ENCODE assay signal across 19 cellular contexts in genomic region chr6:121873595-121873994, GRCh38.
DNase-seq lines count a peak whose midpoint lies in the region; ATAC-seq, FAIRE-seq and TF ChIP-seq lines count a peak whose summit lies in the region.
"Had no signal": no experiment of that assay in that cellular context is flagged by ENCODE, and none has a peak within 500 bp of the region (broad histone marks: within the 10 kb centered on the region; RNA-seq: fewer than 3 reads in every experiment).

No MANE protein-coding gene starts in this region.

- H3K27me3 ChIP-seq in HepG2 (ENCODE audit: control insufficient read depth in 1 of 2, insufficient read depth in 2 of 2, low read length in 2 of 2) (no peaks in the 10 kb centered on the region), right lobe of liver (no peaks in the 10 kb centered on the region), pancreas (no peaks in the 10 kb centered on the region)

- no peak for TF ChIP-seq RAD21 in HepG2 (CRISPR knock-in tag; IDR thresholded peaks at IDR 0.05)

- TF ChIP-seq POLR2A in HepG2 (IDR thresholded peaks at IDR 0.05; ENCODE audit: insufficient read depth in 1 of 2, low read depth in 2 of 2, low read length in 2 of 2) (no peak), right lobe of liver (IDR thresholded peaks at IDR 0.05) (no peak)

- no peak overlapping the region for H3K4me2 ChIP-seq in HepG2 (ENCODE audit: low read depth, low read length)

- H4K20me1 ChIP-seq in HepG2 (ENCODE audit: insufficient read depth, low read length), result no peaks in the 10 kb centered on the region

- H3K9me3 ChIP-seq in HepG2 (ENCODE audit: low read length) (peaks cover 15% of the 10 kb centered on the region; the same call in 1 of the 2 replicates), right lobe of liver (no peaks in the 10 kb centered on the region), pancreas (no peaks in the 10 kb centered on the region)
- H3K9me3 ChIP-seq: HAP-1 had no signal

- H3K79me2 ChIP-seq in HepG2 (ENCODE audit: insufficient read depth, low read length), result no peaks in the 10 kb centered on the region

- H3K4me1 ChIP-seq in HepG2 (ENCODE audit: insufficient read depth, low read length) (peaks cover 15% of the 10 kb centered on the region), right lobe of liver (no peaks in the 10 kb centered on the region), pancreas (peaks cover 0 to 4% (median 3%) of the 10 kb centered on the region in 3 donors)
- H3K4me1 ChIP-seq: HAP-1 had no signal

- POLR2A ChIA-PET in HepG2 (lab: Yijun Ruan, JAX), result no interaction called here

- no peak overlapping the region for H3K4me3 ChIP-seq in HepG2 (replicated peaks in 1 of 3; ENCODE audit: insufficient read depth in 1 of 3, low read depth in 2 of 3, low read length in 3 of 3)
- H3K4me3 ChIP-seq in right lobe of liver, result no peak overlapping the region
- H3K4me3 ChIP-seq in pancreas, result no peak overlapping the region
- H3K4me3 ChIP-seq: HAP-1 had no signal

- no peak overlapping the region for H2AFZ ChIP-seq in HepG2 (ENCODE audit: low read length)

- FAIRE-seq in HepG2 (lab: Jason Lieb, UNC), result no peak
- FAIRE-seq in pancreas (lab: Jason Lieb, UNC), result no peak
- FAIRE-seq: GM12891, GM18507, H54 had no signal

- peak; percentile 63 for DNase-seq in HepG2 (ENCODE audit: low spot score)
- no peak for DNase-seq in right lobe of liver
- peak; percentile 13 for DNase-seq in NCI-H69 (lab: John Stamatoyannopoulos, UW)
- no peak for DNase-seq in pancreas
- no peak for DNase-seq in KBM-7
- no peak for DNase-seq in NCI-H345 treated with DMSO at 0.1 percent for 48 hours (lab: John Stamatoyannopoulos, UW; ENCODE audit: unreplicated experiment)
- DNase-seq: C1 segment of cervical spinal cord; Calu3; CD4-positive, alpha-beta memory T cell; COR-L47; DMS153; DMS79 treated with DMSO at 0.1 percent for 48 hours; GF-D8; GOT3; HFFc6 had no signal

- in situ Hi-C loops in HepG2 (cut with HindIII; ENCODE audit: extremely low pct_ligation_motif_present, low pct_unique_long_range_greater_than_20kb), result no loop called here
- in situ Hi-C loops in KBM-7 (cut with MboI; ENCODE audit: low pct_unique_long_range_greater_than_20kb, low sequenced_read_pairs), result no loop called here

- peak; percentile 83 for ATAC-seq in HepG2
- ATAC-seq in right lobe of liver, result no peak
- ATAC-seq in pancreas, result peak; percentile 55 to 85 (median 70)

- intact Hi-C loops in HepG2 (cut with micrococcal nuclease; ENCODE audit: unreplicated experiment) (no loop called here), right lobe of liver (cut with DNase I) (no loop called here), pancreas (cut with DNase I) (no loop called here)

- TF ChIP-seq EP300 in HepG2 (IDR thresholded peaks at IDR 0.05; ENCODE audit: low read depth in 2 of 2, low read length in 2 of 2) (no peak), HepG2 (CRISPR knock-in tag; IDR thresholded peaks at IDR 0.05; ENCODE audit: borderline replicate concordance) (no peak)

- TF ChIP-seq CTCF in HepG2 (CRISPR knock-in tag; IDR thresholded peaks at IDR 0.05) (no peak), right lobe of liver (IDR thresholded peaks at IDR 0.05) (no peak), pancreas (IDR thresholded peaks at IDR 0.05) (no peak)

- 1% methylated on average over 2 of the region's 2 CpGs for WGBS in HepG2 (ENCODE audit: low lambda C conversion rate)
- WGBS in right lobe of liver (ENCODE audit: insufficient coverage, low coverage, low lambda C conversion rate, missing lambda C conversion rate), result 25% methylated on average over 2 of the region's 2 CpGs
- WGBS in pancreas, 2 donors, result 8 to 11% methylated on average over 2 of the region's 2 CpGs

- H3K9ac ChIP-seq in HepG2 (ENCODE audit: insufficient read depth, low read depth, low read length), result no peak overlapping the region

- H3K27ac ChIP-seq in HepG2 (ENCODE audit: extremely low read length, insufficient read depth, low read length), result no peak overlapping the region
- H3K27ac ChIP-seq in right lobe of liver, result no peak overlapping the region
- H3K27ac ChIP-seq in pancreas, result no peak overlapping the region

- BruUV-seq in HepG2 (replicated peaks; lab: Mats Ljungman, UMichigan), result no TSS peak

- H3K36me3 ChIP-seq in HepG2 (replicated peaks in 1 of 2; ENCODE audit: control insufficient read depth in 1 of 2, insufficient read depth in 2 of 2, low read length in 2 of 2) (no peaks in the 10 kb centered on the region), right lobe of liver (no peaks in the 10 kb centered on the region), pancreas (no peaks in the 10 kb centered on the region)
- H3K36me3 ChIP-seq: HAP-1 had no signal

- CTCF ChIA-PET in HepG2 (lab: Yijun Ruan, JAX; ENCODE audit: low intra/inter-chr PET ratio, low total read pairs), result no interaction called here

TF ChIP-seq in HepG2, 621 proteins besides CTCF, POLR2A, EP300 and RAD21 (continues in another document):
- TF ChIP-seq MLX (CRISPR knock-in tag; IDR thresholded peaks at IDR 0.05) (0 out of 2 replicates have a peak, but pooled peaks have one; percentile 16), MTF2 (CRISPR knock-in tag; IDR thresholded peaks at IDR 0.05; ENCODE audit: borderline replicate concordance) (no peak), HMG20A (CRISPR knock-in tag; IDR thresholded peaks at IDR 0.05; ENCODE audit: borderline replicate concordance) (peak; percentile 20; the same call in 1 of the 2 replicates), AHDC1 (CRISPR knock-in tag; IDR thresholded peaks at IDR 0.05; ENCODE audit: borderline replicate concordance) (peak; percentile 71; the same call in 1 of the 2 replicates), ZNF580 (CRISPR knock-in tag; IDR thresholded peaks at IDR 0.05; ENCODE audit: borderline replicate concordance, low read depth) (no peak), BCL6 (CRISPR knock-in tag; IDR thresholded peaks at IDR 0.05) (peak; percentile 68), ELF3 (CRISPR knock-in tag; IDR thresholded peaks at IDR 0.05) (0 out of 2 replicates have a peak, but pooled peaks have one; percentile 24), SOX6 (IDR thresholded peaks at IDR 0.05) (no peak), SOX6 (CRISPR knock-in tag; IDR thresholded peaks at IDR 0.05) (peak; percentile 66), HNF4A (CRISPR knock-in tag; IDR thresholded peaks at IDR 0.05) (peak; percentile 90), SNRNP70 (IDR thresholded peaks at IDR 0.05; ENCODE audit: low read depth, low read length) (no peak), PHB2 (IDR thresholded peaks at IDR 0.05; ENCODE audit: partially characterized antibody) (no peak)

Comparison
In these comparisons a context has a peak if more than half of its experiments do, and no peak if none do; other contexts are left out.
1. ATAC-seq: peak in HepG2 (single experiment) and pancreas (4 of 4); none in right lobe of liver (0 of 4).
2. DNase-seq: peak in HepG2 (single experiment) and NCI-H69 (single experiment); none in right lobe of liver (0 of 3), pancreas (0 of 6), KBM-7 (single experiment) and NCI-H345 treated with DMSO at 0.1 percent for 48 hours (single experiment).